8 cellular contexts compared by ENCODE assay signal in genomic region chr12:14768823-14769405, GRCh38. TPM values are rescaled to one million over a fixed set of nuclear protein-coding genes. Genes with fewer than 3 reads are reported as not detected.
DNase-seq lines count a peak whose midpoint lies in the region; ATAC-seq and TF ChIP-seq lines count a peak whose summit lies in the region.

No MANE protein-coding gene starts in this region.

- DNase-seq in AG09309 (ENCODE audit: low read depth) (no peak), M059J (ENCODE audit: low read depth) (peak; percentile 54), immature natural killer cell (no peak), GOT3 (lab: John Stamatoyannopoulos, UW) (no peak), AG08395 (ENCODE audit: low spot score) (no peak)
- peak; percentile 15 for DNase-seq in stimulated activated CD8-positive, alpha-beta memory T cell treated with anti-CD3 and anti-CD28 coated beads, Interleukin-12 subunit alpha, Interleukin-12 subunit beta, amount 100 ng/mL, for 4 hours (ENCODE audit: low read depth)

- H3K4me3 Mint-ChIP-seq in activated naive CD8-positive, alpha-beta T cell: peak overlapping the region; percentile 96
- H3K4me3 Mint-ChIP-seq in immature natural killer cell: peak overlapping the region; percentile 95 to 98 (median 97)

- peaks cover 9% of the 10 kb centered on the region for H3K9me3 Mint-ChIP-seq in activated naive CD8-positive, alpha-beta T cell (ENCODE audit: low read depth)
- H3K9me3 Mint-ChIP-seq in immature natural killer cell: peaks cover 0 to 2% (median 0%) of the 10 kb centered on the region in 6 donors

- no peak for TF ChIP-seq CTCF in AG09309 (IDR thresholded peaks at IDR 0.05; ENCODE audit: control insufficient read depth, insufficient read depth, low read depth, low read length, missing control alignments)

- no peak for ATAC-seq in esophagus mucosa

- peak overlapping the region; percentile 92 for H3K4me3 ChIP-seq in AG09309 (ENCODE audit: control insufficient read depth, low read depth, low read length)

- no peaks in the 10 kb centered on the region for H3K27me3 Mint-ChIP-seq in activated naive CD8-positive, alpha-beta T cell
- peaks cover 26 to 38% (median 28%) of the 10 kb centered on the region in 3 donors for H3K27me3 Mint-ChIP-seq in immature natural killer cell (ENCODE audit: low read depth in 3 of 3)

- peaks cover 51% of the 10 kb centered on the region for H3K4me1 Mint-ChIP-seq in activated naive CD8-positive, alpha-beta T cell (ENCODE audit: low read depth)
- peaks cover 68 to 90% of the 10 kb centered on the region in 2 donors for H3K4me1 Mint-ChIP-seq in immature natural killer cell

- H3K27ac Mint-ChIP-seq in activated naive CD8-positive, alpha-beta T cell: peak overlapping the region; percentile 98
- peak overlapping the region; percentile 99 to 100 (median 100) for H3K27ac Mint-ChIP-seq in immature natural killer cell

- peaks cover 30% of the 10 kb centered on the region for H3K36me3 Mint-ChIP-seq in activated naive CD8-positive, alpha-beta T cell
- peaks cover 6 to 24% (median 18%) of the 10 kb centered on the region in 3 donors for H3K36me3 Mint-ChIP-seq in immature natural killer cell

RNA-seq across cellular contexts. Expression of gene WBP11, which starts 34.4 kb away (rescaled TPM):
- 22.1 and 27.4 TPM in 2 replicates for total RNA-seq in M059J (2014; rRNA removed; shearing (Covaris generic))
- polyA plus RNA-seq in immature natural killer cell: 10 to 100 TPM; 27.1 to 73.5 (median 47.5) TPM
- 28.5 TPM for total RNA-seq in esophagus mucosa

RNA-seq across cellular contexts. Expression of gene C12orf60, which starts 34.6 kb away (rescaled TPM):
- 0.69 and 2.0 TPM in 2 replicates for total RNA-seq in M059J (2014; rRNA removed; shearing (Covaris generic))
- 1 to 10 TPM in 1 of 3 donors, under 1 TPM in 1, not detected in 1; 0.57 to 1.1 TPM for polyA plus RNA-seq in immature natural killer cell
- 0.76 TPM for total RNA-seq in esophagus mucosa

RNA-seq across cellular contexts. Expression of gene SMCO3, which starts 45.1 kb away (rescaled TPM):
- total RNA-seq in M059J (2014; rRNA removed; shearing (Covaris generic)): not detected in 2 replicates
- polyA plus RNA-seq in immature natural killer cell: under 1 TPM in 1 of 3 donors, not detected in 2; 0.10 TPM
- not detected for total RNA-seq in esophagus mucosa

Comparison
In these comparisons a context has a peak if more than half of its experiments do, and no peak if none do; other contexts are left out.
1. DNase-seq: peak in M059J (single experiment) and stimulated activated CD8-positive, alpha-beta memory T cell treated with anti-CD3 and anti-CD28 coated beads, Interleukin-12 subunit alpha, Interleukin-12 subunit beta, amount 100 ng/mL, for 4 hours (single experiment); none in AG09309 (single experiment), immature natural killer cell (0 of 3), GOT3 (single experiment) and AG08395 (single experiment).